In the genomic region with DNA sequence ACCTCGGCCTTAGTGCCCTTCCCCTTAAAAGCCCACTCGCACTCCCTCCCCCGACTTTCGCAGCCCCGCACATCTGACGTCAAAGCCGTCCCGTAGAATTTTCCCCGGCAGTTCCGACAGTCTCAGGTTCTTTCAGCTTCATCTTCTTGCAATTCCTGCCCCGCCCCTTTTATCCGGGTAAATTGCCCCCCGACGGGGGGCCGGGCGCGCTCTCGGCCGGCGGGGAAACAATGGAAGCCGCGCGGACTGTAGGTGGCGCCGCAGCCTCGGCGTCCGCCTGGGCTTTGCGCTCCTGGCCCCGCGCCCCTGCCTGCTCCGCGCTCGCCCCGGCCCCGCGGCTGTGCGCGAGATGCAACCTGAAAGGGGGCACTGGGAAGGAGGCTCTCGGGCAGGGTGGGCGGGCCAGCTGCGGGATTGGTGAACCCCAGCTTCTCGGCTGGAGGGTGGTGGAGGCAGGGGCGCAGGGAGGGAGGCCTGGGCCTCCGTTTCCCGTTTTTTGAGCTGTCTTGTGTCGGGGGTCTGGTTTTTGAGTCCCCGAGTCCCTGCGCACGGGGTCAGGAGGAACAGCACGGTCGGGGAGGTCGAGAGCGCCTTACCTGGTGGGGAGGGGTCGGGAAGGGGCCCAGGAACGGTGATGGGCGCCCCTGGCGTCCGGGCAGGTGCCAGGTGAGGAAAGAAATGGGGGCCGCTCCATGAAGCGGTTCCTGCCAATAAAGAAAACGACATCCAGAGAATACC, we compare ENCODE assay signal across 8 cellular contexts.
DNase-seq lines count a peak whose midpoint lies in the region; ATAC-seq and TF ChIP-seq lines count a peak whose summit lies in the region.

No MANE protein-coding gene starts in this region.

- H3K4me1 Mint-ChIP-seq in nephron = peaks cover 29% of the 10 kb centered on the region

- no peaks in the 10 kb centered on the region for H3K36me3 Mint-ChIP-seq in nephron (ENCODE audit: low read depth)

- DNase-seq in GM10266 (ENCODE audit: extremely low spot score) (peak; percentile 59), NCI-H2196 treated with DMSO at 0.1 percent for 48 hours (lab: John Stamatoyannopoulos, UW; ENCODE audit: unreplicated experiment) (peak; percentile 47), coronary artery (ENCODE audit: low spot score) (no peak), NCI-H187 treated with DMSO at 0.1 percent for 48 hours (lab: John Stamatoyannopoulos, UW) (no peak), foreskin melanocyte (no peak)

- no peak overlapping the region for H3K27ac Mint-ChIP-seq in nephron

- TF ChIP-seq CTCF in GM10266 (IDR thresholded peaks at IDR 0.05; ENCODE audit: control insufficient read depth, insufficient read depth, low read depth, missing control alignments) (peak; percentile 45), coronary artery (IDR thresholded peaks at IDR 0.05) (peak; percentile 25), nephron (IDR thresholded peaks at IDR 0.05; ENCODE audit: unreplicated experiment in 3 of 3) (peak; percentile 60 to 67 (median 61))

- H3K4me3 ChIP-seq in coronary artery = peak overlapping the region; percentile 63

- H3K27ac ChIP-seq in coronary artery = no peak overlapping the region

- H3K4me3 Mint-ChIP-seq in nephron = peak overlapping the region; percentile 71 to 76 (median 73)

- H3K9me3 Mint-ChIP-seq in nephron = no peaks in the 10 kb centered on the region

- H3K27me3 Mint-ChIP-seq in nephron (ENCODE audit: low read depth) = peaks cover 92% of the 10 kb centered on the region

- ATAC-seq in GM18867 (IDR thresholded peaks at IDR 0.05; ENCODE audit: unreplicated experiment) (no peak), HG03571 (IDR thresholded peaks at IDR 0.05; ENCODE audit: unreplicated experiment) (no peak)

Comparison
In these comparisons a context has a peak if more than half of its experiments do, and no peak if none do; other contexts are left out.
1. DNase-seq: peak in GM10266 (single experiment) and NCI-H2196 treated with DMSO at 0.1 percent for 48 hours (single experiment); none in coronary artery (single experiment), NCI-H187 treated with DMSO at 0.1 percent for 48 hours (single experiment) and foreskin melanocyte (single experiment).
2. Peak in every context shown above with its lines, with median percentiles within 50 percentile points of each other: CTCF ChIP-seq.